Comparison of ENCODE assay signal across 21 cellular contexts in genomic region chr1:164692420-164692819, GRCh38.
DNase-seq lines count a peak whose midpoint lies in the region; ATAC-seq and TF ChIP-seq lines count a peak whose summit lies in the region.
"Had no signal": no experiment of that assay in that cellular context is flagged by ENCODE, and none has a peak within 500 bp of the region (broad histone marks: within the 10 kb centered on the region; RNA-seq: fewer than 3 reads in every experiment).

No MANE protein-coding gene starts in this region.

- H3K27me3 Mint-ChIP-seq in mesothelial cell of epicardium (ENCODE audit: low read depth) (no peaks in the 10 kb centered on the region), type B pancreatic cell (no peaks in the 10 kb centered on the region), T-helper 17 cell (no peaks in the 10 kb centered on the region)
- H3K27me3 Mint-ChIP-seq: CD4-positive, alpha-beta memory T cell; CD4-positive, CD25-positive, alpha-beta regulatory T cell; CD8-positive, alpha-beta memory T cell had no signal

- DNase-seq in mesothelial cell of epicardium (ENCODE audit: low spot score in 2 of 2, unreplicated experiment in 2 of 2) (no peak), type B pancreatic cell (ENCODE audit: extremely low spot score, unreplicated experiment) (no peak), T-helper 17 cell (no peak), HT-29 (ENCODE audit: low spot score) (no peak), cardiac septum (ENCODE audit: low spot score) (no peak)
- DNase-seq: 8988T; ACHN; BE2C; CD4-positive, alpha-beta memory T cell; CD4-positive, CD25-positive, alpha-beta regulatory T cell; CD8-positive, alpha-beta memory T cell; COR-L47; DMS 273 treated with DMSO at 0.1 percent for 48 hours; DMS153; DMS53; DMS79; DND-41; EL; GDM1 had no signal

- intact Hi-C loops in cardiac septum (cut with DNase I) = no loop called here

- H3K9me3 ChIP-seq in T-helper 17 cell (ENCODE audit: control insufficient read depth, low read length, poor library complexity, severe bottlenecking) = no peaks in the 10 kb centered on the region
- H3K9me3 ChIP-seq: BE2C, BLaER1 had no signal

- peak overlapping the region; percentile 51 for H3K27ac Mint-ChIP-seq in mesothelial cell of epicardium
- peak overlapping the region; percentile 41 for H3K27ac Mint-ChIP-seq in type B pancreatic cell
- no peak overlapping the region for H3K27ac Mint-ChIP-seq in T-helper 17 cell
- H3K27ac Mint-ChIP-seq: CD4-positive, alpha-beta memory T cell; CD4-positive, CD25-positive, alpha-beta regulatory T cell; CD8-positive, alpha-beta memory T cell had no signal

- H3K9me3 Mint-ChIP-seq in mesothelial cell of epicardium (no peaks in the 10 kb centered on the region), type B pancreatic cell (no peaks in the 10 kb centered on the region)
- H3K9me3 Mint-ChIP-seq: CD14-positive monocyte had no signal

- H3K36me3 Mint-ChIP-seq in mesothelial cell of epicardium = peaks cover 3% of the 10 kb centered on the region
- peaks cover 16% of the 10 kb centered on the region for H3K36me3 Mint-ChIP-seq in type B pancreatic cell
- H3K36me3 Mint-ChIP-seq in T-helper 17 cell (ENCODE audit: low read depth) = no peaks in the 10 kb centered on the region
- H3K36me3 Mint-ChIP-seq: CD14-positive monocyte; CD4-positive, alpha-beta memory T cell; CD4-positive, CD25-positive, alpha-beta regulatory T cell; CD8-positive, alpha-beta memory T cell had no signal

- ATAC-seq in T-helper 17 cell = no peak

- TF ChIP-seq CTCF in mesothelial cell of epicardium (IDR thresholded peaks at IDR 0.05; ENCODE audit: unreplicated experiment) = no peak
- TF ChIP-seq CTCF in type B pancreatic cell (conservative IDR thresholded peaks at IDR 0.05) = no peak

- H3K4me1 Mint-ChIP-seq in mesothelial cell of epicardium (peaks cover 43% of the 10 kb centered on the region), type B pancreatic cell (ENCODE audit: unreplicated experiment) (peaks cover 27% of the 10 kb centered on the region), T-helper 17 cell (no peaks in the 10 kb centered on the region)
- H3K4me1 Mint-ChIP-seq: CD14-positive monocyte; CD4-positive, alpha-beta memory T cell; CD4-positive, CD25-positive, alpha-beta regulatory T cell; CD8-positive, alpha-beta memory T cell had no signal

- H3K4me3 Mint-ChIP-seq in mesothelial cell of epicardium (no peak overlapping the region), type B pancreatic cell (no peak overlapping the region), T-helper 17 cell (no peak overlapping the region)
- H3K4me3 Mint-ChIP-seq: CD14-positive monocyte; CD4-positive, alpha-beta memory T cell; CD4-positive, CD25-positive, alpha-beta regulatory T cell; CD8-positive, alpha-beta memory T cell had no signal
